In the genomic region with DNA sequence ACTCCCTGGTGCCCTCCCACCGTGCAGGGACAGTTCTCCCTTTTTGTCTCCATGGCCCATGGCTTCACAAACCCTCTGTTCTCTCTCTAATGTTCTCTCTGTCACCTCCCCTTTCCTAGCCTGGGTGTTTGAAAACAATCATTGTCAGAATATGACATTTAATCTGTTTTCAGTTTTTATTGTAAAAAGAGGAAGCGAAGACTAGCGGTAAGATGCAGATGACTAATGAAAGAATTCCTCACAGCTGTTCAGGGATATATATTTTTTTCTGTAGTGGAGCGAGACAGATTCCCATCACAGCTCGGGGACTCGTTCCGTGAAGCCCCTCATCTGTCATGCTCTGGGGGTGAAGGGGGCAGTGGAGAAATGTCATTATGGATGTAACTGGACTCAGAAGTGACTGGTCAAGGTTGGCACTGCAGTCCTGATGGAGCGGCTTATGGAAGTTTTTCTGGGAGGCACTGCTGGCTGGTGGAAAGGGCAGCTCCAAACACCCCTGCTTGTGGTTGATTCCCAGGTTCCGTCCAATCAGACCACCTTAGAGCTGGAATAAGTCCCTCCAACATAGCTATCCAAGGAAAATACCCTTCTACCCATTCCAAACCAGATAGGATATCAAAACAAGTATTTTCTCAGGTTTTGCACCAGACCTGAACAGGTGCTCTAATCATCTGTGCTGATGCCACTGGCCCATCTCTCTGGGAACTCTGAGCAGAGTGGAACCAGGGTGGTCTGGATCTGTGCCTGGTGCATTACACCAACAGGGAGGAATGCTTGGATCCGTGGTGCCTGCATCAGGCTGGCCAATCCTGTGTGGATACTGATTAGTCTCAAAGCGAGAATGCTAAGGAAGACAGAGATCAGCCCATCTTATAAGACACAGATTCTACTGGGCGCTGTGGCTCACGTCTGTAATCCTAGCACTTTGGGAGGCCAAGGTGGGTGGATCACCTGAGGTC, we compare ENCODE assay signal across 11 cellular contexts.
DNase-seq lines count a peak whose midpoint lies in the region; ATAC-seq and TF ChIP-seq lines count a peak whose summit lies in the region.
"Had no signal": no experiment of that assay in that cellular context is flagged by ENCODE, and none has a peak within 500 bp of the region (broad histone marks: within the 10 kb centered on the region; RNA-seq: fewer than 3 reads in every experiment).

No MANE protein-coding gene starts in this region.

- TF ChIP-seq POLR2A in Peyer's patch (IDR thresholded peaks at IDR 0.05): no peak

- H3K4me3 ChIP-seq in GM12864 (ENCODE audit: low read depth, low read length) (no peak overlapping the region), ascending aorta (no peak overlapping the region), Peyer's patch (no peak overlapping the region)
- H3K4me3 ChIP-seq: psoas muscle had no signal

- H3K9me3 ChIP-seq in ascending aorta: peaks cover 0 to 4% of the 10 kb centered on the region in 2 donors
- peaks cover 0 to 5% (median 0%) of the 10 kb centered on the region in 4 donors for H3K9me3 ChIP-seq in Peyer's patch
- H3K9me3 ChIP-seq: psoas muscle had no signal

- H3K4me1 ChIP-seq in ascending aorta: no peaks in the 10 kb centered on the region
- H3K4me1 ChIP-seq in Peyer's patch: no peaks in the 10 kb centered on the region
- H3K4me1 ChIP-seq: psoas muscle had no signal

- TF ChIP-seq CTCF in GM12864 (IDR thresholded peaks at IDR 0.05; ENCODE audit: low read depth, low read length, missing control alignments) (no peak), GM20000 (IDR thresholded peaks at IDR 0.05; ENCODE audit: extremely low read depth, missing control alignments) (no peak), ascending aorta (IDR thresholded peaks at IDR 0.05) (no peak), Peyer's patch (IDR thresholded peaks at IDR 0.05) (no peak)

- H3K27ac ChIP-seq in ascending aorta (no peak overlapping the region), Peyer's patch (no peak overlapping the region)
- H3K27ac ChIP-seq: psoas muscle, VCaP had no signal

- no peaks in the 10 kb centered on the region for H3K36me3 ChIP-seq in ascending aorta
- H3K36me3 ChIP-seq in Peyer's patch: no peaks in the 10 kb centered on the region

- intact Hi-C loops in ascending aorta (cut with DNase I): no loop called here

- H3K27me3 ChIP-seq in ascending aorta: no peaks in the 10 kb centered on the region
- H3K27me3 ChIP-seq in Peyer's patch: no peaks in the 10 kb centered on the region

- DNase-seq in GM12864 (ENCODE audit: low read depth) (peak; percentile 25), GM20000 (ENCODE audit: low spot score) (peak; percentile 71), amniotic epithelial cell (ENCODE audit: low read depth) (peak; percentile 14), ascending aorta (ENCODE audit: low spot score in 2 of 2) (no peak), NCI-H1048 (lab: John Stamatoyannopoulos, UW) (no peak), Peyer's patch (no peak)
- DNase-seq: NCI-H2029, psoas muscle had no signal

- ATAC-seq in HG03066 (IDR thresholded peaks at IDR 0.05; ENCODE audit: low read depth, unreplicated experiment) (peak; percentile 60), SK-N-SH treated with all-trans-retinoic acid at 6 μM for 48 hours (no peak)
- ATAC-seq: psoas muscle had no signal

TF ChIP-seq in SK-N-SH treated with all-trans-retinoic acid at 6 μM for 48 hours, 23 proteins besides CTCF, POLR2A, EP300 and RAD21:
- TF ChIP-seq BACH2 (CRISPR knock-in tag; IDR thresholded peaks at IDR 0.05; ENCODE audit: borderline replicate concordance) (no peak), OSR1 (CRISPR knock-in tag; IDR thresholded peaks at IDR 0.05) (no peak)
TF ChIP-seq in SK-N-SH treated with all-trans-retinoic acid at 6 μM for 48 hours: peak in this region for 0.

Comparison
In these comparisons a context has a peak if more than half of its experiments do, and no peak if none do; other contexts are left out.
1. DNase-seq: peak in GM12864 (single experiment), GM20000 (single experiment) and amniotic epithelial cell (single experiment); none in ascending aorta (0 of 2), NCI-H1048 (single experiment) and Peyer's patch (0 of 3).